19 cellular contexts compared by ENCODE assay signal in genomic region chr11:45151362-45151982, GRCh38. TPM values are rescaled to one million over a fixed set of nuclear protein-coding genes. Genes with fewer than 3 reads are reported as not detected.
DNase-seq lines count a peak whose midpoint lies in the region; ATAC-seq and TF ChIP-seq lines count a peak whose summit lies in the region.
"Had no signal": no experiment of that assay in that cellular context is flagged by ENCODE, and none has a peak within 500 bp of the region (broad histone marks: within the 10 kb centered on the region; RNA-seq: fewer than 3 reads in every experiment).

No MANE protein-coding gene starts in this region.

- H3K27me3 Mint-ChIP-seq in mesothelial cell of epicardium (ENCODE audit: low read depth) (no peaks in the 10 kb centered on the region), type B pancreatic cell (no peaks in the 10 kb centered on the region)

- H3K36me3 Mint-ChIP-seq in mesothelial cell of epicardium: peaks cover 2% of the 10 kb centered on the region
- peaks cover 12% of the 10 kb centered on the region for H3K36me3 Mint-ChIP-seq in type B pancreatic cell

- H3K4me3 Mint-ChIP-seq in mesothelial cell of epicardium (no peak overlapping the region), type B pancreatic cell (no peak overlapping the region)
- H3K4me3 Mint-ChIP-seq: H9 had no signal

- H3K4me1 Mint-ChIP-seq in mesothelial cell of epicardium (peaks cover 38% of the 10 kb centered on the region), type B pancreatic cell (ENCODE audit: unreplicated experiment) (peaks cover 42% of the 10 kb centered on the region)

- peak; percentile 19 for DNase-seq in activated CD4-positive, CD25-positive, alpha-beta regulatory T cell treated with anti-CD3 and anti-CD28 coated beads, Interleukin-2, amount 50 U/mL, for 72 hours
- DNase-seq in ecto neural progenitor cell (ENCODE audit: low spot score): peak; percentile 28
- DNase-seq in mesothelial cell of epicardium (ENCODE audit: low spot score in 2 of 2, unreplicated experiment in 2 of 2): peak in 1 of 2 experiments; percentile 26
- DNase-seq in type B pancreatic cell (ENCODE audit: extremely low spot score, unreplicated experiment): peak; percentile 39
- no peak for DNase-seq in NCI-H1694 (lab: John Stamatoyannopoulos, UW)
- DNase-seq in NCI-H2107 (lab: John Stamatoyannopoulos, UW): no peak
- DNase-seq: BE2C; CD4-positive, CD25-positive, alpha-beta regulatory T cell; COR-L47; DMS 273 treated with DMSO at 0.1 percent for 48 hours; DND-41; H9; NCI-H1417 treated with DMSO at 0.1 percent for 48 hours; NCI-H2029; NCI-H2171 treated with DMSO at 0.1 percent for 48 hours; NCI-H446 had no signal

- peak overlapping the region; percentile 29 for H3K27ac Mint-ChIP-seq in mesothelial cell of epicardium
- H3K27ac Mint-ChIP-seq in type B pancreatic cell: no peak overlapping the region

- TF ChIP-seq CTCF in mesothelial cell of epicardium (IDR thresholded peaks at IDR 0.05; ENCODE audit: unreplicated experiment) (no peak), type B pancreatic cell (conservative IDR thresholded peaks at IDR 0.05) (no peak)

- ATAC-seq in activated CD4-positive, CD25-positive, alpha-beta regulatory T cell treated with anti-CD3 and anti-CD28 coated beads, Interleukin-2, amount 50 U/mL, for 24 hours: no peak
- no peak for ATAC-seq in GM18870 (IDR thresholded peaks at IDR 0.05; ENCODE audit: unreplicated experiment)
- ATAC-seq: Right ventricle myocardium inferior had no signal

- no peaks in the 10 kb centered on the region for H3K9me3 Mint-ChIP-seq in mesothelial cell of epicardium
- peaks cover 11% of the 10 kb centered on the region for H3K9me3 Mint-ChIP-seq in type B pancreatic cell
- H3K9me3 Mint-ChIP-seq: CD4-positive, CD25-positive, alpha-beta regulatory T cell had no signal

RNA-seq across cellular contexts. Expression of gene PRDM11, which starts 5.0 kb away (rescaled TPM):
- 56.9 to 60.9 TPM (median 60.2 TPM) in 3 replicates for total RNA-seq in mesothelial cell of epicardium
- total RNA-seq in type B pancreatic cell (ENCODE audit: low replicate concordance): 13.6 and 24.0 TPM in 2 replicates

Comparison
In these comparisons a context has a peak if more than half of its experiments do, and no peak if none do; other contexts are left out.
1. DNase-seq: peak in activated CD4-positive, CD25-positive, alpha-beta regulatory T cell treated with anti-CD3 and anti-CD28 coated beads, Interleukin-2, amount 50 U/mL, for 72 hours (single experiment), ecto neural progenitor cell (single experiment) and type B pancreatic cell (single experiment); none in NCI-H1694 (single experiment) and NCI-H2107 (single experiment).